2 cellular contexts compared by ENCODE assay signal in genomic region chr1:119808491-119808890, GRCh38.
A peak's percentile ranks its signal among the peaks of the same experiment; 100 is the strongest.
TF ChIP-seq lines count a peak whose summit lies in the region.

No MANE protein-coding gene starts in this region.

TF ChIP-seq in HEK293, 187 proteins besides CTCF, POLR2A, EP300 and RAD21:
- TF ChIP-seq GLI4 (tag by site-specific recombination; IDR thresholded peaks at IDR 0.05): no peak
- 0 out of 2 replicates have a peak, but pooled peaks have one; percentile 5 for TF ChIP-seq SCRT2 (tag by site-specific recombination; IDR thresholded peaks at IDR 0.05)
- no peak for TF ChIP-seq TRIM28 (IDR thresholded peaks at IDR 0.05; ENCODE audit: borderline replicate concordance, low read length)
- no peak for TF ChIP-seq ZNF274 (IDR thresholded peaks at IDR 0.05; ENCODE audit: low read length)
- TF ChIP-seq ZNF274 (tag by site-specific recombination; IDR thresholded peaks at IDR 0.05; ENCODE audit: borderline replicate concordance): no peak
- no peak for TF ChIP-seq YY2 (tag by site-specific recombination; IDR thresholded peaks at IDR 0.05)
- TF ChIP-seq, protein P1, sequence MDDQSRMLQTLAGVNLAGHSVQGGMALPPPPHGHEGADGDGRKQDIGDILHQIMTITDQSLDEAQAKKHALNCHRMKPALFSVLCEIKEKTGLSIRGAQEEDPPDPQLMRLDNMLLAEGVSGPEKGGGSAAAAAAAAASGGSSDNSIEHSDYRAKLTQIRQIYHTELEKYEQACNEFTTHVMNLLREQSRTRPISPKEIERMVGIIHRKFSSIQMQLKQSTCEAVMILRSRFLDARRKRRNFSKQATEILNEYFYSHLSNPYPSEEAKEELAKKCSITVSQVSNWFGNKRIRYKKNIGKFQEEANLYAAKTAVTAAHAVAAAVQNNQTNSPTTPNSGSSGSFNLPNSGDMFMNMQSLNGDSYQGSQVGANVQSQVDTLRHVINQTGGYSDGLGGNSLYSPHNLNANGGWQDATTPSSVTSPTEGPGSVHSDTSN (CRISPR knock-in tag; IDR thresholded peaks at IDR 0.05): no peak

TF ChIP-seq in HepG2, 621 proteins besides CTCF, POLR2A, EP300 and RAD21:
- TF ChIP-seq ZNF367 (CRISPR knock-in tag; IDR thresholded peaks at IDR 0.05; ENCODE audit: borderline replicate concordance) (no peak), MBD4 (IDR thresholded peaks at IDR 0.05; ENCODE audit: borderline replicate concordance, low read length) (no peak), ZNF772 (CRISPR knock-in tag; IDR thresholded peaks at IDR 0.05) (no peak), ELF4 (CRISPR knock-in tag; IDR thresholded peaks at IDR 0.05; ENCODE audit: borderline replicate concordance) (no peak), ZNF281 (CRISPR knock-in tag; IDR thresholded peaks at IDR 0.05; ENCODE audit: borderline replicate concordance) (no peak), KLF13 (CRISPR knock-in tag; IDR thresholded peaks at IDR 0.05) (no peak), MED13 (CRISPR knock-in tag; IDR thresholded peaks at IDR 0.05) (no peak), CHCHD3 (CRISPR knock-in tag; IDR thresholded peaks at IDR 0.05) (no peak), ZNF512B (CRISPR knock-in tag; IDR thresholded peaks at IDR 0.05; ENCODE audit: borderline replicate concordance) (no peak), ZNF292 (CRISPR knock-in tag; IDR thresholded peaks at IDR 0.05; ENCODE audit: borderline replicate concordance, low read depth) (no peak), MEIS2 (CRISPR knock-in tag; IDR thresholded peaks at IDR 0.05) (no peak), ZBTB38 (CRISPR knock-in tag; IDR thresholded peaks at IDR 0.05) (no peak), THAP11 (CRISPR knock-in tag; IDR thresholded peaks at IDR 0.05) (no peak), SNAPC4 (CRISPR knock-in tag; IDR thresholded peaks at IDR 0.05) (no peak)
- TF ChIP-seq, protein P2, sequence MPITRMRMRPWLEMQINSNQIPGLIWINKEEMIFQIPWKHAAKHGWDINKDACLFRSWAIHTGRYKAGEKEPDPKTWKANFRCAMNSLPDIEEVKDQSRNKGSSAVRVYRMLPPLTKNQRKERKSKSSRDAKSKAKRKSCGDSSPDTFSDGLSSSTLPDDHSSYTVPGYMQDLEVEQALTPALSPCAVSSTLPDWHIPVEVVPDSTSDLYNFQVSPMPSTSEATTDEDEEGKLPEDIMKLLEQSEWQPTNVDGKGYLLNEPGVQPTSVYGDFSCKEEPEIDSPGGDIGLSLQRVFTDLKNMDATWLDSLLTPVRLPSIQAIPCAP (CRISPR knock-in tag; IDR thresholded peaks at IDR 0.05; ENCODE audit: low read depth): no peak
